ENCODE assay signal across 1 cellular context in genomic region chr7:75737856-75738603, GRCh38.
A peak's percentile ranks its signal among the peaks of the same experiment; 100 is the strongest.
TF ChIP-seq lines count a peak whose summit lies in the region.

No MANE protein-coding gene starts in this region.

TF ChIP-seq in H1, 55 proteins besides CTCF, POLR2A, EP300 and RAD21 (continued from another document):
- TF ChIP-seq PHF8 (conservative IDR thresholded peaks at IDR 0.05; ENCODE audit: low read depth, low read length) (no peak), USF2 (IDR thresholded peaks at IDR 0.05; ENCODE audit: low read length) (no peak), BCL11A (IDR thresholded peaks at IDR 0.05; ENCODE audit: low read depth in 2 of 2, low read length in 2 of 2) (no peak), NRF1 (IDR thresholded peaks at IDR 0.05; ENCODE audit: low read depth, low read length) (no peak), SAP30 (IDR thresholded peaks at IDR 0.05; ENCODE audit: insufficient read depth, insufficient replicate concordance, low read length) (peak; percentile 18), CREB1 (IDR thresholded peaks at IDR 0.05) (no peak), TBP (IDR thresholded peaks at IDR 0.05; ENCODE audit: low read depth, low read length) (no peak), ASH2L (IDR thresholded peaks at IDR 0.05; ENCODE audit: low read length) (peak; percentile 28)
